8 cellular contexts compared by ENCODE assay signal in genomic region chr1:228445867-228446584, GRCh38. TPM values are rescaled to one million over a fixed set of nuclear protein-coding genes. Genes with fewer than 3 reads are reported as not detected.
DNase-seq lines count a peak whose midpoint lies in the region; ATAC-seq and TF ChIP-seq lines count a peak whose summit lies in the region.

No MANE protein-coding gene starts in this region.

- H3K27ac Mint-ChIP-seq in activated naive CD4-positive, alpha-beta T cell treated with anti-CD3 and anti-CD28 coated beads, Interleukin-2, amount 50 U/mL, for 24 hours = no peak overlapping the region

- H3K23ac ChIP-seq in trophoblast cell (ENCODE audit: low read length) = no peak overlapping the region

- peak overlapping the region; percentile 11 for H4K91ac ChIP-seq in trophoblast cell (ENCODE audit: low read depth, low read length)

- TF ChIP-seq POLR2A in heart left ventricle (IDR thresholded peaks at IDR 0.05) = no peak

- H3K27me3 ChIP-seq in heart left ventricle (peaks cover 0 to 62% (median 24%) of the 10 kb centered on the region in 9 donors), trophoblast cell (ENCODE audit: insufficient read depth, low read length) (peaks cover 2% of the 10 kb centered on the region)

- H3K36me3 Mint-ChIP-seq in activated naive CD4-positive, alpha-beta T cell treated with anti-CD3 and anti-CD28 coated beads, Interleukin-2, amount 50 U/mL, for 24 hours = no peaks in the 10 kb centered on the region

- H4K12ac ChIP-seq in trophoblast cell (ENCODE audit: low read depth, low read length) = peak overlapping the region; percentile 13

- ATAC-seq in HG03432 (IDR thresholded peaks at IDR 0.05; ENCODE audit: unreplicated experiment) (peak; percentile 75), heart left ventricle (peak; percentile 40 to 81 (median 74)), HG02840 (IDR thresholded peaks at IDR 0.05; ENCODE audit: low FRiP score, unreplicated experiment) (no peak), HG02981 (IDR thresholded peaks at IDR 0.05; ENCODE audit: unreplicated experiment) (no peak)

- H3K4ac ChIP-seq in trophoblast cell (ENCODE audit: low read depth, low read length) = no peak overlapping the region

- peaks cover 5% of the 10 kb centered on the region for H3K79me1 ChIP-seq in trophoblast cell (ENCODE audit: low read length)

- H3K4me1 ChIP-seq in heart left ventricle = peaks cover 0 to 22% (median 4%) of the 10 kb centered on the region in 12 donors
- H3K4me1 ChIP-seq in trophoblast cell (ENCODE audit: control insufficient read depth in 1 of 2, insufficient read depth in 2 of 2, low read length in 2 of 2) = peaks cover 6 to 8% of the 10 kb centered on the region in 2 experiments

- H2BK5ac ChIP-seq in trophoblast cell (ENCODE audit: low read depth, low read length, poor library complexity) = no peak overlapping the region

- H3K4me2 ChIP-seq in trophoblast cell (ENCODE audit: low read length) = peak overlapping the region; percentile 61

- peak; percentile 82 for DNase-seq in GM13977 (ENCODE audit: low spot score)
- DNase-seq in heart left ventricle = peak in 3 of 5 donors; percentile 24 to 68 (median 56)
- DNase-seq in trophoblast cell = peak; percentile 64 to 79
- DNase-seq in cerebellar nuclear complex (lab: John Stamatoyannopoulos, UW) = no peak

- WGBS in heart left ventricle, 4 donors = 6 to 11% (median 8%) methylated on average over 28 to 50 of the region's 50 CpGs
- whole genome bisulfite sequencing in trophoblast cell (ENCODE audit: extremely low coverage, insufficient coverage, insufficient read length) = no CpG with 5 or more reads among the region's 50 CpGs

- H3K36me3 ChIP-seq in heart left ventricle = no peaks in the 10 kb centered on the region
- no peaks in the 10 kb centered on the region for H3K36me3 ChIP-seq in trophoblast cell (ENCODE audit: control insufficient read depth in 1 of 2, insufficient read depth in 2 of 2, low read length in 2 of 2)

- no peak overlapping the region for H2BK120ac ChIP-seq in trophoblast cell (ENCODE audit: insufficient read depth, low read length, poor library complexity)

- peak overlapping the region; percentile 28 for H3K14ac ChIP-seq in trophoblast cell (ENCODE audit: low read length)

- no peak overlapping the region for H2AK5ac ChIP-seq in trophoblast cell (ENCODE audit: low read length)

- H3K9me3 ChIP-seq in heart left ventricle (no peaks in the 10 kb centered on the region), trophoblast cell (ENCODE audit: insufficient read depth, low read depth, low read length) (no peaks in the 10 kb centered on the region)

- H2BK12ac ChIP-seq in trophoblast cell (ENCODE audit: low read length) = peak overlapping the region; percentile 45

- intact Hi-C loops in heart left ventricle (cut with DNase I) = no loop called here

- no peak overlapping the region for H3K9ac ChIP-seq in trophoblast cell (ENCODE audit: low read length)

- H3K4me3 Mint-ChIP-seq in activated naive CD4-positive, alpha-beta T cell treated with anti-CD3 and anti-CD28 coated beads, Interleukin-2, amount 50 U/mL, for 24 hours = peak overlapping the region; percentile 82

- peak overlapping the region; percentile 55 for H4K8ac ChIP-seq in trophoblast cell (ENCODE audit: low read depth, low read length)

- peak overlapping the region; percentile 51 for H2AFZ ChIP-seq in trophoblast cell (ENCODE audit: insufficient read depth, low read length, poor library complexity)

- in situ Hi-C loops in GM13977 (cut with MboI; ENCODE audit: low pct_unique_long_range_greater_than_20kb, low sequenced_read_pairs, unreplicated experiment) = no loop called here

- peak overlapping the region; percentile 23 to 60 (median 50) for H3K4me3 ChIP-seq in heart left ventricle
- peak overlapping the region; percentile 39 for H3K4me3 ChIP-seq in trophoblast cell (ENCODE audit: low read depth, low read length)

- H3K9me3 Mint-ChIP-seq in activated naive CD4-positive, alpha-beta T cell treated with anti-CD3 and anti-CD28 coated beads, Interleukin-2, amount 50 U/mL, for 24 hours = no peaks in the 10 kb centered on the region

- no peaks in the 10 kb centered on the region for H3K79me2 ChIP-seq in trophoblast cell (ENCODE audit: control insufficient read depth, insufficient read depth, low read length, poor library complexity)

- peak overlapping the region in 1 of 12 donors; percentile 39 for H3K27ac ChIP-seq in heart left ventricle
- H3K27ac ChIP-seq in trophoblast cell (ENCODE audit: low read depth, low read length) = no peak overlapping the region

- H3K18ac ChIP-seq in trophoblast cell (ENCODE audit: low read length) = peak overlapping the region; percentile 25

- H3K4me1 Mint-ChIP-seq in activated naive CD4-positive, alpha-beta T cell treated with anti-CD3 and anti-CD28 coated beads, Interleukin-2, amount 50 U/mL, for 24 hours = peaks cover 10% of the 10 kb centered on the region

- no peak for TF ChIP-seq CTCF in GM13977 (IDR thresholded peaks at IDR 0.05; ENCODE audit: extremely low read depth, insufficient read depth, missing control alignments)
- TF ChIP-seq CTCF in heart left ventricle (IDR thresholded peaks at IDR 0.05) = no peak

- peaks cover 25% of the 10 kb centered on the region for H3K27me3 Mint-ChIP-seq in activated naive CD4-positive, alpha-beta T cell treated with anti-CD3 and anti-CD28 coated beads, Interleukin-2, amount 50 U/mL, for 24 hours

RNA-seq across cellular contexts. Expression of gene TRIM17, which starts 29.4 kb away (rescaled TPM):
- total RNA-seq in heart left ventricle = 1 to 10 TPM in 1 of 9 donors, under 1 TPM in 5, not detected in 3; 0.27 to 1.7 (median 0.57) TPM
- under 1 TPM; 0.08 to 0.11 TPM for polyA plus RNA-seq in heart left ventricle
- 10.5 and 10.6 TPM in 2 replicates for polyA plus RNA-seq in trophoblast cell (2013)

RNA-seq across cellular contexts. Expression of gene TRIM11, which starts 39.4 kb away (rescaled TPM):
- total RNA-seq in heart left ventricle = 10 to 100 TPM in 4 of 9 donors, 1 to 10 TPM in 5; 6.7 to 13.8 (median 8.4) TPM
- polyA plus RNA-seq in heart left ventricle = 1 to 10 TPM; 4.7 to 9.8 TPM
- 31.1 and 32.5 TPM in 2 replicates for polyA plus RNA-seq in trophoblast cell (2013)

RNA-seq across cellular contexts. Expression of gene RNF187, which starts 41.2 kb away (rescaled TPM):
- 10 to 100 TPM; 37.2 to 96.3 (median 76.6) TPM for total RNA-seq in heart left ventricle
- polyA plus RNA-seq in heart left ventricle = 10 to 100 TPM; 26.1 to 48.9 TPM
- 44.8 and 45.0 TPM in 2 replicates for polyA plus RNA-seq in trophoblast cell (2013)

Comparison
In these comparisons a context has a peak if more than half of its experiments do, and no peak if none do; other contexts are left out.
1. DNase-seq: peak in GM13977 (single experiment), heart left ventricle (3 of 5) and trophoblast cell (2 of 2); none in cerebellar nuclear complex (0 of 2).
2. ATAC-seq: peak in HG03432 (single experiment) and heart left ventricle (4 of 4); none in HG02840 (single experiment) and HG02981 (single experiment).